ENCODE assay signal across 1 cellular context in the genomic region with DNA sequence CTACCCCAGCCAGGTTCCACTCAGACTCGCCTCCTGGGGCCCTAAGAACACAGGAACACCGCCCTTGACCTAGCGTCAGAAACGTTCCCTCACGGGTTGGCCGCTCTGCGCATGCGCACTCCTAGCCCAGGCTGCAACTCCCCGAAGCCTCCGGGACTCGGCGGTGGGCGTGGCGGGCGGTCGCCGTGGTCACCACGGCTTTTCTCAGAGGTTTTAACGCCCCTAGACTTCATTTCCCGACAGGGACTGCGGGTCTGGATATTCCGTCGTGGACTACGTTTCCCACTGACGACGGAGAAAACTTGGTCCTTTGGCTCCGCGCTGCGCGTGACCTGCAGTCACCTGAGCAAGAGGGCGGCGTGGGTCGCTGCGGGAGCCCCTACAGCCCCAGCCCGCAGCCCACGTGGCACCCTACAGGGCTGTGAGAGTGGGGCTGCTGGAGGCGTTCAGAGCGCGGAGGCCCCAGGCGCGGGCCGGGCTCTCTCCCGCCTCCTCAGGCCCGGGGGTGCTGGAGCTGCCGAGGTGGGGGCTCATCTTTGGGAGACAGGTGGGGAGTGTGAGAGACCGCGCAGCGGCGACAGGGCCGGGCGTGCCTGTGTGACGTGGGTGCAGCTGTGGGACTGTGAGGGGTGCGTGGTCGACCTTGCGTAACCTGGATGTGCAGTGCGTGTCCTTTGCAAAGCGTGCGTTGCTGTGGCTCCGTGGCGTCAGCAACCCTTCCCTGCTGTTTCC.
TF ChIP-seq lines count a peak whose summit lies in the region.

No MANE protein-coding gene starts in this region.

TF ChIP-seq in GM23338, 12 proteins besides CTCF, POLR2A, EP300 and RAD21 (continued from another document):
- TF ChIP-seq, protein P1, sequence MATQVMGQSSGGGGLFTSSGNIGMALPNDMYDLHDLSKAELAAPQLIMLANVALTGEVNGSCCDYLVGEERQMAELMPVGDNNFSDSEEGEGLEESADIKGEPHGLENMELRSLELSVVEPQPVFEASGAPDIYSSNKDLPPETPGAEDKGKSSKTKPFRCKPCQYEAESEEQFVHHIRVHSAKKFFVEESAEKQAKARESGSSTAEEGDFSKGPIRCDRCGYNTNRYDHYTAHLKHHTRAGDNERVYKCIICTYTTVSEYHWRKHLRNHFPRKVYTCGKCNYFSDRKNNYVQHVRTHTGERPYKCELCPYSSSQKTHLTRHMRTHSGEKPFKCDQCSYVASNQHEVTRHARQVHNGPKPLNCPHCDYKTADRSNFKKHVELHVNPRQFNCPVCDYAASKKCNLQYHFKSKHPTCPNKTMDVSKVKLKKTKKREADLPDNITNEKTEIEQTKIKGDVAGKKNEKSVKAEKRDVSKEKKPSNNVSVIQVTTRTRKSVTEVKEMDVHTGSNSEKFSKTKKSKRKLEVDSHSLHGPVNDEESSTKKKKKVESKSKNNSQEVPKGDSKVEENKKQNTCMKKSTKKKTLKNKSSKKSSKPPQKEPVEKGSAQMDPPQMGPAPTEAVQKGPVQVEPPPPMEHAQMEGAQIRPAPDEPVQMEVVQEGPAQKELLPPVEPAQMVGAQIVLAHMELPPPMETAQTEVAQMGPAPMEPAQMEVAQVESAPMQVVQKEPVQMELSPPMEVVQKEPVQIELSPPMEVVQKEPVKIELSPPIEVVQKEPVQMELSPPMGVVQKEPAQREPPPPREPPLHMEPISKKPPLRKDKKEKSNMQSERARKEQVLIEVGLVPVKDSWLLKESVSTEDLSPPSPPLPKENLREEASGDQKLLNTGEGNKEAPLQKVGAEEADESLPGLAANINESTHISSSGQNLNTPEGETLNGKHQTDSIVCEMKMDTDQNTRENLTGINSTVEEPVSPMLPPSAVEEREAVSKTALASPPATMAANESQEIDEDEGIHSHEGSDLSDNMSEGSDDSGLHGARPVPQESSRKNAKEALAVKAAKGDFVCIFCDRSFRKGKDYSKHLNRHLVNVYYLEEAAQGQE (IDR thresholded peaks at IDR 0.05; ENCODE audit: unreplicated experiment): no peak
- TF ChIP-seq EZH2phosphoT487 (IDR thresholded peaks at IDR 0.05; ENCODE audit: unreplicated experiment) (no peak), JUNB (IDR thresholded peaks at IDR 0.05; ENCODE audit: unreplicated experiment) (no peak), ZNF462 (CRISPR knock-in tag; IDR thresholded peaks at IDR 0.05) (no peak), CREB1 (CRISPR knock-in tag; IDR thresholded peaks at IDR 0.05; ENCODE audit: low read depth) (no peak)
